ENCODE assay signal across 22 cellular contexts in genomic region chr2:202091476-202091875, GRCh38. TPM values are rescaled to one million over a fixed set of nuclear protein-coding genes. Genes with fewer than 3 reads are reported as not detected.
A peak's percentile ranks its signal among the peaks of the same experiment; 100 is the strongest.
DNase-seq lines count a peak whose midpoint lies in the region; ATAC-seq, FAIRE-seq and TF ChIP-seq lines count a peak whose summit lies in the region.
"Had no signal": no experiment of that assay in that cellular context is flagged by ENCODE, and none has a peak within 500 bp of the region (broad histone marks: within the 10 kb centered on the region; RNA-seq: fewer than 3 reads in every experiment).

No MANE protein-coding gene starts in this region.

- no peak overlapping the region for H3K4me3 Mint-ChIP-seq in activated CD8-positive, alpha-beta memory T cell treated with anti-CD3 and anti-CD28 coated beads, Interleukin-2, amount 10 ng/mL, durations not matched to agents 7 days and 5 days
- H3K4me3 Mint-ChIP-seq: CD4-positive, alpha-beta T cell; natural killer cell had no signal

- TF ChIP-seq POLR2A in breast epithelium (IDR thresholded peaks at IDR 0.05): no peak
- TF ChIP-seq POLR2A in GM12878 (IDR thresholded peaks at IDR 0.05; ENCODE audit: low read depth, low read length): no peak
- no peak for TF ChIP-seq POLR2A in uterus (IDR thresholded peaks at IDR 0.05)

- dilution Hi-C loops in mammary epithelial cell (cut with HindIII; ENCODE audit: low sequenced_read_pairs): no loop called here

- ATAC-seq in GM12878: no peak
- ATAC-seq in GM18519 (IDR thresholded peaks at IDR 0.05; ENCODE audit: low FRiP score, unreplicated experiment): no peak
- no peak for ATAC-seq in GM19328 (IDR thresholded peaks at IDR 0.05; ENCODE audit: unreplicated experiment)
- ATAC-seq in activated CD8-positive, alpha-beta memory T cell treated with anti-CD3 and anti-CD28 coated beads, Interleukin-2, amount 10 ng/mL, durations not matched to agents 7 days and 5 days: no peak
- ATAC-seq: HepG2; natural killer cell; stimulated activated naive CD8-positive, alpha-beta T cell treated with anti-CD3 and anti-CD28 coated beads, Interleukin-15, Interleukin-2, amounts not matched to agents 100 U/mL and 50 U/mL, for 24 hours had no signal

- BruUV-seq in mammary epithelial cell (replicated peaks; lab: Mats Ljungman, UMichigan): no TSS peak
- no TSS peak for BruUV-seq in GM12878 (replicated peaks; lab: Mats Ljungman, UMichigan)

- RAD21 ChIA-PET in GM12878 (lab: Charles Lee; ENCODE audit: unreplicated experiment): no interaction called here

- H3K9me3 ChIP-seq in breast epithelium (no peaks in the 10 kb centered on the region), mammary epithelial cell (replicated peaks; ENCODE audit: insufficient read depth, low read length) (no peaks in the 10 kb centered on the region), GM12878 (replicated peaks; ENCODE audit: control insufficient read depth, insufficient read depth, low read length) (no peaks in the 10 kb centered on the region), muscle layer of colon (ENCODE audit: low read length) (no peaks in the 10 kb centered on the region), uterus (no peaks in the 10 kb centered on the region)

- FAIRE-seq in GM12878 (lab: Jason Lieb, UNC): no peak
- FAIRE-seq: A204.1, colon, endothelial cell of umbilical vein, HepG2, RCC 7860 had no signal

- no peaks in the 10 kb centered on the region for H3K4me1 Mint-ChIP-seq in activated CD8-positive, alpha-beta memory T cell treated with anti-CD3 and anti-CD28 coated beads, Interleukin-2, amount 10 ng/mL, durations not matched to agents 7 days and 5 days
- H3K4me1 Mint-ChIP-seq: natural killer cell had no signal

- TF ChIP-seq CTCF in breast epithelium (IDR thresholded peaks at IDR 0.05) (no peak), mammary epithelial cell (conservative IDR thresholded peaks at IDR 0.05 in 1 of 2, IDR thresholded peaks at IDR 0.05 in 1 of 2; ENCODE audit: extremely low read depth in 1 of 2, insufficient read depth in 1 of 2, low read depth in 1 of 2, low read length in 2 of 2) (no peak), GM12878 (IDR thresholded peaks at IDR 0.05 in 2 of 3, conservative IDR thresholded peaks at IDR 0.05 in 1 of 3; ENCODE audit: control insufficient read depth in 2 of 3, extremely low read depth in 1 of 3, insufficient read depth in 1 of 3, low read depth in 3 of 3, low read length in 3 of 3) (no peak), uterus (IDR thresholded peaks at IDR 0.05) (no peak)

- POLR2A ChIA-PET in GM12878 (lab: Charles Lee): no interaction called here

- no peaks in the 10 kb centered on the region for H3K79me2 ChIP-seq in mammary epithelial cell (ENCODE audit: insufficient read depth, low read length)
- no peaks in the 10 kb centered on the region for H3K79me2 ChIP-seq in GM12878 (ENCODE audit: control insufficient read depth, insufficient read depth, low read length)

- peaks cover 3 to 5% of the 10 kb centered on the region in 2 donors for H3K4me1 ChIP-seq in breast epithelium
- no peaks in the 10 kb centered on the region for H3K4me1 ChIP-seq in mammary epithelial cell (ENCODE audit: insufficient read depth, low read length)
- no peaks in the 10 kb centered on the region for H3K4me1 ChIP-seq in GM12878 (ENCODE audit: control insufficient read depth, insufficient read depth, low read length)
- peaks cover 33% of the 10 kb centered on the region for H3K4me1 ChIP-seq in muscle layer of colon (ENCODE audit: insufficient read depth, low read length)
- H3K4me1 ChIP-seq in uterus: no peaks in the 10 kb centered on the region

- H4K20me1 ChIP-seq in mammary epithelial cell (ENCODE audit: insufficient read depth, low read length) (no peaks in the 10 kb centered on the region), GM12878 (ENCODE audit: control insufficient read depth, insufficient read depth) (no peaks in the 10 kb centered on the region)

- intact Hi-C loops in breast epithelium (cut with DNase I; ENCODE audit: low total_unique reads) (no loop called here), mammary epithelial cell (cut with micrococcal nuclease) (no loop called here), GM12878 (cut with micrococcal nuclease; ENCODE audit: unreplicated experiment) (no loop called here), uterus (cut with DNase I; ENCODE audit: low total_unique reads) (no loop called here)

- H3K36me3 ChIP-seq in breast epithelium (no peaks in the 10 kb centered on the region), mammary epithelial cell (ENCODE audit: insufficient read depth, low read length) (no peaks in the 10 kb centered on the region), GM12878 (ENCODE audit: control insufficient read depth in 2 of 2, insufficient read depth in 2 of 2, low read length in 1 of 2) (no peaks in the 10 kb centered on the region), muscle layer of colon (ENCODE audit: insufficient read depth, low read length) (no peaks in the 10 kb centered on the region), uterus (no peaks in the 10 kb centered on the region)

- H3K36me3 Mint-ChIP-seq in activated CD8-positive, alpha-beta memory T cell treated with anti-CD3 and anti-CD28 coated beads, Interleukin-2, amount 10 ng/mL, durations not matched to agents 7 days and 5 days: no peaks in the 10 kb centered on the region
- H3K36me3 Mint-ChIP-seq: natural killer cell had no signal

- CTCF ChIA-PET in mammary epithelial cell (lab: Charles Lee; ENCODE audit: low non-redundant PET): no interaction called here
- CTCF ChIA-PET in GM12878 (lab: Yijun Ruan, JAX): no interaction called here
- CTCF ChIA-PET in activated CD8-positive, alpha-beta memory T cell treated with anti-CD3 and anti-CD28 coated beads, Interleukin-2, amount 10 ng/mL, durations not matched to agents 7 days and 5 days (lab: Charles Lee): no interaction called here

- peaks cover 25% of the 10 kb centered on the region for H3K27me3 Mint-ChIP-seq in activated CD8-positive, alpha-beta memory T cell treated with anti-CD3 and anti-CD28 coated beads, Interleukin-2, amount 10 ng/mL, durations not matched to agents 7 days and 5 days

- H3K9ac ChIP-seq in mammary epithelial cell (ENCODE audit: insufficient read depth, low read length) (no peak overlapping the region), GM12878 (ENCODE audit: control insufficient read depth, insufficient read depth, low read length) (no peak overlapping the region), muscle layer of colon (ENCODE audit: low read length) (no peak overlapping the region)

- peak overlapping the region in 1 of 3 donors; percentile 28 for H3K4me3 ChIP-seq in breast epithelium
- H3K4me3 ChIP-seq in mammary epithelial cell (replicated peaks in 1 of 3; ENCODE audit: insufficient read depth in 1 of 3, low read depth in 2 of 3, low read length in 3 of 3): no peak overlapping the region
- no peak overlapping the region for H3K4me3 ChIP-seq in GM12878
- peak overlapping the region in 1 of 2 donors; percentile 25 for H3K4me3 ChIP-seq in muscle layer of colon (ENCODE audit: low read depth in 1 of 2, low read length in 2 of 2)
- no peak overlapping the region for H3K4me3 ChIP-seq in uterus

- H3K27ac ChIP-seq in breast epithelium (peak overlapping the region; percentile 56 to 78), mammary epithelial cell (ENCODE audit: insufficient read depth, low read depth, low read length) (no peak overlapping the region), GM12878 (ENCODE audit: control insufficient read depth, insufficient read depth) (no peak overlapping the region), muscle layer of colon (ENCODE audit: low read depth, low read length) (peak overlapping the region; percentile 56), uterus (no peak overlapping the region)

- in situ Hi-C loops in mammary epithelial cell (cut with MboI; ENCODE audit: low sequenced_read_pairs in 2 of 2) (no loop called here), GM12878 (cut with MboI) (no loop called here)

- H2AFZ ChIP-seq in mammary epithelial cell (ENCODE audit: low read depth, low read length) (no peak overlapping the region), GM12878 (ENCODE audit: control insufficient read depth, low read depth, low read length) (peak overlapping the region; percentile 28; the same call in 1 of the 2 replicates)

- WGBS in mammary epithelial cell (ENCODE audit: low coverage, missing lambda C conversion rate): 41% methylated on average over 6 of the region's 6 CpGs
- WGBS in GM12878 (ENCODE audit: insufficient coverage, insufficient replicate concordance, low lambda C conversion rate, missing lambda C conversion rate): 47% methylated on average over 6 of the region's 6 CpGs

- SMC1A ChIA-PET in GM12878 (lab: Charles Lee; ENCODE audit: uncharacterized antibody, unreplicated experiment): no interaction called here

- H3K9me3 Mint-ChIP-seq in activated CD8-positive, alpha-beta memory T cell treated with anti-CD3 and anti-CD28 coated beads, Interleukin-2, amount 10 ng/mL, durations not matched to agents 7 days and 5 days (ENCODE audit: low read depth): no peaks in the 10 kb centered on the region
- H3K9me3 Mint-ChIP-seq: CD4-positive, alpha-beta T cell; natural killer cell had no signal

- no peaks in the 10 kb centered on the region for H3K27me3 ChIP-seq in breast epithelium
- H3K27me3 ChIP-seq in mammary epithelial cell (ENCODE audit: insufficient read depth, low read length): no peaks in the 10 kb centered on the region
- H3K27me3 ChIP-seq in GM12878 (replicated peaks in 1 of 2; ENCODE audit: control insufficient read depth in 2 of 2, insufficient read depth in 2 of 2, low read length in 1 of 2): no peaks in the 10 kb centered on the region; a peak in 1 of 4 replicates
- H3K27me3 ChIP-seq in muscle layer of colon (ENCODE audit: control insufficient read depth in 1 of 2, insufficient read depth in 2 of 2, low read length in 2 of 2): no peaks in the 10 kb centered on the region
- no peaks in the 10 kb centered on the region for H3K27me3 ChIP-seq in uterus

- TF ChIP-seq EP300 in GM12878 (IDR thresholded peaks at IDR 0.05; ENCODE audit: borderline replicate concordance in 1 of 2, control insufficient read depth in 1 of 2, low read depth in 2 of 2, low read length in 2 of 2): no peak

- TF ChIP-seq RAD21 in GM12878 (IDR thresholded peaks at IDR 0.05; ENCODE audit: insufficient read depth, low read depth, low read length): no peak

- peak in 1 of 2 donors; percentile 48 for DNase-seq in breast epithelium (ENCODE audit: low spot score in 2 of 2)
- DNase-seq in mammary epithelial cell: no peak
- no peak for DNase-seq in GM12878 (ENCODE audit: low read depth, low spot score)
- no peak for DNase-seq in uterus
- DNase-seq in activated CD8-positive, alpha-beta memory T cell treated with anti-CD3 and anti-CD28 coated beads, Interleukin-2, amount 10 ng/mL, durations not matched to agents 7 days and 5 days: no peak
- DNase-seq: activated naive CD4-positive, alpha-beta T cell treated with anti-CD3 and anti-CD28 coated beads, Interleukin-2, amount 50 U/mL, for 16 hours; CD4-positive, alpha-beta T cell; DND-41; natural killer cell; NCI-H1048; NCI-H526 treated with DMSO at 0.1 percent for 48 hours; stimulated activated naive CD8-positive, alpha-beta T cell treated with anti-CD3 and anti-CD28 coated beads, Interleukin-15, Interleukin-2, amounts not matched to agents 100 U/mL and 50 U/mL, for 24 hours; trophoblast cell had no signal

- H3K27ac Mint-ChIP-seq in activated CD8-positive, alpha-beta memory T cell treated with anti-CD3 and anti-CD28 coated beads, Interleukin-2, amount 10 ng/mL, durations not matched to agents 7 days and 5 days: no peak overlapping the region
- H3K27ac Mint-ChIP-seq: CD4-positive, alpha-beta T cell; natural killer cell had no signal

- no peak overlapping the region for H3K4me2 ChIP-seq in mammary epithelial cell (ENCODE audit: insufficient read depth, low read depth, low read length)
- peak overlapping the region; percentile 15; the same call in 1 of the 2 replicates for H3K4me2 ChIP-seq in GM12878 (ENCODE audit: control insufficient read depth, insufficient read depth)

RNA-seq across cellular contexts. Expression of gene KIAA2012, which starts 18.4 kb away (rescaled TPM):
- total RNA-seq in breast epithelium: not detected
- total RNA-seq in mammary epithelial cell: under 1 TPM in 1 of 2 donors, not detected in 1; under 0.01 TPM
- polyA plus RNA-seq in mammary epithelial cell: not detected
- not detected for polyA minus RNA-seq in mammary epithelial cell
- total RNA-seq in GM12878 (2013; cell fraction: nucleolus; rRNA removed): not detected in 2 replicates
- not detected in 2 replicates for total RNA-seq in GM12878 (2014; rRNA removed)
- total RNA-seq in GM12878 (2014; rRNA removed; fragmentation: Illumina TruSeq; extraction: Trizol): not detected in 2 replicates
- not detected in 2 replicates for total RNA-seq in GM12878 (2021)
- polyA plus RNA-seq in GM12878 (2011; ENCODE audit: low read depth): not detected
- 0.04 TPM in 1 of 2 replicates, not detected in the other for polyA plus RNA-seq in GM12878 (2011; rRNA removed)
- polyA plus RNA-seq in GM12878 (2011; cell fraction: cytosol; rRNA removed): not detected in 2 replicates
- 0.12 TPM in 1 of 2 replicates, not detected in the other for polyA plus RNA-seq in GM12878 (2011; cell fraction: nucleus; rRNA removed)
- polyA plus RNA-seq in GM12878 (2012): not detected in 2 replicates
- polyA plus RNA-seq in GM12878 (2014; fragmentation: Illumina TruSeq; extraction: Trizol): not detected in 2 replicates
- not detected for polyA plus RNA-seq in GM12878 (2014; fragmentation: Nextera tagmentation; extraction: Ambion mirVana)
- not detected in 2 replicates for polyA plus RNA-seq in GM12878 (2014; rRNA removed)
- under 1 TPM in 1 of 2 experiments, not detected in 1; 0.03 TPM for polyA plus RNA-seq in GM12878 (2016; fragmentation: Nextera tagmentation; extraction: Ambion mirVana)
- polyA minus RNA-seq in GM12878 (2011; rRNA and poly(A)+ RNA removed): not detected in 2 replicates
- polyA minus RNA-seq in GM12878 (2011; cell fraction: cytosol; rRNA and poly(A)+ RNA removed): not detected in 2 replicates
- polyA minus RNA-seq in GM12878 (2011; cell fraction: nucleus; rRNA and poly(A)+ RNA removed): not detected in 2 replicates
- under 1 TPM in 3 of 4 donors, not detected in 1; 0.15 to 0.76 (median 0.26) TPM for total RNA-seq in uterus
- total RNA-seq in activated CD8-positive, alpha-beta memory T cell treated with anti-CD3 and anti-CD28 coated beads, Interleukin-2, amount 10 ng/mL, durations not matched to agents 7 days and 5 days: under 1 TPM in 1 of 2 experiments, not detected in 1; 0.05 TPM
- total RNA-seq: CD4-positive, alpha-beta T cell; endothelial cell of umbilical vein; HepG2; natural killer cell; renal cortical epithelial cell had no signal
- polyA plus RNA-seq: endothelial cell of umbilical vein, HepG2 had no signal

RNA-seq across cellular contexts. Expression of gene FZD7, which starts 57.8 kb away (rescaled TPM):
- 10 to 100 TPM; 12.5 to 41.4 (median 26.5) TPM for total RNA-seq in breast epithelium
- 10 to 100 TPM; 21.6 to 66.5 TPM for total RNA-seq in mammary epithelial cell
- 13.7 TPM for polyA plus RNA-seq in mammary epithelial cell
- polyA minus RNA-seq in mammary epithelial cell: 9.8 TPM
- 3.2 and 4.0 TPM in 2 replicates for total RNA-seq in GM12878 (2013; cell fraction: nucleolus; rRNA removed)
- 1.5 TPM in 2 replicates for total RNA-seq in GM12878 (2014; rRNA removed)
- 0.64 and 0.76 TPM in 2 replicates for total RNA-seq in GM12878 (2014; rRNA removed; fragmentation: Illumina TruSeq; extraction: Trizol)
- 2.4 and 2.6 TPM in 2 replicates for total RNA-seq in GM12878 (2021)
- polyA plus RNA-seq in GM12878 (2011; ENCODE audit: low read depth): 0.09 TPM
- 0.42 and 0.50 TPM in 2 replicates for polyA plus RNA-seq in GM12878 (2011; rRNA removed)
- 0.60 and 0.69 TPM in 2 replicates for polyA plus RNA-seq in GM12878 (2011; cell fraction: cytosol; rRNA removed)
- polyA plus RNA-seq in GM12878 (2011; cell fraction: nucleus; rRNA removed): 1.9 TPM in 2 replicates
- polyA plus RNA-seq in GM12878 (2012): 0.23 and 0.29 TPM in 2 replicates
- 0.75 and 1.3 TPM in 2 replicates for polyA plus RNA-seq in GM12878 (2014; fragmentation: Illumina TruSeq; extraction: Trizol)
- under 1 TPM; 0.24 to 0.47 TPM for polyA plus RNA-seq in GM12878 (2014; fragmentation: Nextera tagmentation; extraction: Ambion mirVana)
- polyA plus RNA-seq in GM12878 (2014; rRNA removed): 1.1 and 1.3 TPM in 2 replicates
- under 1 TPM; 0.47 to 0.88 TPM for polyA plus RNA-seq in GM12878 (2016; fragmentation: Nextera tagmentation; extraction: Ambion mirVana)
- 0.95 and 2.5 TPM in 2 replicates for polyA minus RNA-seq in GM12878 (2011; rRNA and poly(A)+ RNA removed)
- polyA minus RNA-seq in GM12878 (2011; cell fraction: cytosol; rRNA and poly(A)+ RNA removed): 1.1 and 1.2 TPM in 2 replicates
- polyA minus RNA-seq in GM12878 (2011; cell fraction: nucleus; rRNA and poly(A)+ RNA removed): 2.4 and 4.6 TPM in 2 replicates
- 10 to 100 TPM in 3 of 4 donors, under 1 TPM in 1; 0.77 to 38.8 (median 20.0) TPM for total RNA-seq in uterus
- total RNA-seq in activated CD8-positive, alpha-beta memory T cell treated with anti-CD3 and anti-CD28 coated beads, Interleukin-2, amount 10 ng/mL, durations not matched to agents 7 days and 5 days: 1 to 10 TPM in 1 of 2 experiments, under 1 TPM in 1; 0.18 to 3.4 TPM

Comparison
In these comparisons a context has a peak if more than half of its experiments do, and no peak if none do; other contexts are left out.
1. H3K27ac ChIP-seq: peak in breast epithelium (2 of 2) and muscle layer of colon (single experiment); none in mammary epithelial cell (single experiment), GM12878 (single experiment) and uterus (0 of 2).